In genomic region chr2:65043001-65043400, GRCh38 we compare ENCODE assay signal across 24 cellular contexts. TPM values are rescaled to one million over a fixed set of nuclear protein-coding genes. Genes with fewer than 3 reads are reported as not detected.
DNase-seq lines count a peak whose midpoint lies in the region; ATAC-seq, FAIRE-seq and TF ChIP-seq lines count a peak whose summit lies in the region.
"Had no signal": no experiment of that assay in that cellular context is flagged by ENCODE, and none has a peak within 500 bp of the region (broad histone marks: within the 10 kb centered on the region; RNA-seq: fewer than 3 reads in every experiment).

No MANE protein-coding gene starts in this region.

- intact Hi-C loops in right lobe of liver (cut with DNase I) = loop anchor here in 1 of 2 donors (5.0 kb wide), 1 partner anchor 126 kb away; no protein-coding TSS in a partner anchor
- intact Hi-C loops in HepG2 (cut with micrococcal nuclease; ENCODE audit: unreplicated experiment) = loop anchor here (5.0 kb wide), 1 partner anchor 51 kb away; no protein-coding TSS in a partner anchor
- intact Hi-C loops in activated naive CD4-positive, alpha-beta T cell treated with anti-CD3 and anti-CD28 coated beads for 36 hours (cut with micrococcal nuclease) = no loop called here

- no peak overlapping the region for H3K4me3 ChIP-seq in right lobe of liver
- no peak overlapping the region for H3K4me3 ChIP-seq in HepG2 (replicated peaks in 1 of 3; ENCODE audit: insufficient read depth in 1 of 3, low read depth in 2 of 3, low read length in 3 of 3)

- no peaks in the 10 kb centered on the region for H4K20me1 ChIP-seq in HepG2 (ENCODE audit: insufficient read depth, low read length)

- H3K36me3 Mint-ChIP-seq in chondrocyte (ENCODE audit: low read depth) = peaks cover 2% of the 10 kb centered on the region
- H3K36me3 Mint-ChIP-seq in osteocyte (ENCODE audit: unreplicated experiment) = no peaks in the 10 kb centered on the region
- peaks cover 15% of the 10 kb centered on the region for H3K36me3 Mint-ChIP-seq in activated naive CD4-positive, alpha-beta T cell treated with anti-CD3 and anti-CD28 coated beads for 36 hours (ENCODE audit: low read depth)

- H3K9me3 Mint-ChIP-seq in chondrocyte (ENCODE audit: low read depth) = peaks cover 2% of the 10 kb centered on the region
- H3K9me3 Mint-ChIP-seq in osteocyte (ENCODE audit: unreplicated experiment) = peaks cover 2% of the 10 kb centered on the region
- H3K9me3 Mint-ChIP-seq in activated naive CD4-positive, alpha-beta T cell treated with anti-CD3 and anti-CD28 coated beads for 36 hours = peaks cover 12% of the 10 kb centered on the region

- H3K4me1 ChIP-seq in right lobe of liver (no peaks in the 10 kb centered on the region), HepG2 (ENCODE audit: insufficient read depth, low read length) (peaks cover 13% of the 10 kb centered on the region)

- no peak overlapping the region for H3K9ac ChIP-seq in HepG2 (ENCODE audit: insufficient read depth, low read depth, low read length)
- H3K9ac ChIP-seq: KMS-11 had no signal

- WGBS in right lobe of liver (ENCODE audit: insufficient coverage, low coverage, low lambda C conversion rate, missing lambda C conversion rate) = 78% methylated on average over 1 of the region's 2 CpGs
- WGBS in HepG2 (ENCODE audit: low lambda C conversion rate) = 93% methylated on average over 2 of the region's 2 CpGs

- H3K27ac Mint-ChIP-seq in chondrocyte (ENCODE audit: unreplicated experiment) = peak overlapping the region; percentile 3
- H3K27ac Mint-ChIP-seq in osteocyte (ENCODE audit: unreplicated experiment) = peak overlapping the region; percentile 68
- no peak overlapping the region for H3K27ac Mint-ChIP-seq in activated naive CD4-positive, alpha-beta T cell treated with anti-CD3 and anti-CD28 coated beads for 36 hours
- H3K27ac Mint-ChIP-seq: IgD-negative memory B cell had no signal

- H3K27me3 Mint-ChIP-seq in chondrocyte (ENCODE audit: low read depth) (no peaks in the 10 kb centered on the region), osteocyte (ENCODE audit: unreplicated experiment) (no peaks in the 10 kb centered on the region)
- H3K27me3 Mint-ChIP-seq in activated naive CD4-positive, alpha-beta T cell treated with anti-CD3 and anti-CD28 coated beads for 36 hours (ENCODE audit: low read depth) = no peaks in the 10 kb centered on the region
- H3K27me3 Mint-ChIP-seq: IgD-negative memory B cell had no signal

- no TSS peak for BruUV-seq in HepG2 (replicated peaks; lab: Mats Ljungman, UMichigan)

- H3K4me3 Mint-ChIP-seq in chondrocyte (ENCODE audit: unreplicated experiment) (no peak overlapping the region), osteocyte (ENCODE audit: unreplicated experiment) (no peak overlapping the region)
- H3K4me3 Mint-ChIP-seq in activated naive CD4-positive, alpha-beta T cell treated with anti-CD3 and anti-CD28 coated beads for 36 hours = no peak overlapping the region
- H3K4me3 Mint-ChIP-seq: CD14-positive monocyte, IgD-negative memory B cell had no signal

- no peak for TF ChIP-seq RAD21 in HepG2 (CRISPR knock-in tag; IDR thresholded peaks at IDR 0.05)

- H3K36me3 ChIP-seq in right lobe of liver = no peaks in the 10 kb centered on the region
- peaks cover 2 to 18% of the 10 kb centered on the region in 2 experiments; a peak in 1 of 5 replicates for H3K36me3 ChIP-seq in HepG2 (replicated peaks in 1 of 2; ENCODE audit: control insufficient read depth in 1 of 2, insufficient read depth in 2 of 2, low read length in 2 of 2)

- no peak overlapping the region for H2AFZ ChIP-seq in HepG2 (ENCODE audit: low read length)

- H3K4me2 ChIP-seq in HepG2 (ENCODE audit: low read depth, low read length) = no peak overlapping the region
- H3K4me2 ChIP-seq: KMS-11 had no signal

- ATAC-seq in right lobe of liver (peak in 3 of 4 donors; percentile 29 to 58 (median 37)), HepG2 (no peak), HG03354 (IDR thresholded peaks at IDR 0.05; ENCODE audit: poor library complexity, severe bottlenecking, unreplicated experiment) (no peak)
- ATAC-seq: HCT116 had no signal

- POLR2A ChIA-PET in HepG2 (lab: Yijun Ruan, JAX) = interaction anchor here (3.4 kb wide), 1 partner anchor 13 kb away, joined by 16 read pairs; the partner anchor contains the start of gene CEP68

- no peak overlapping the region for H3K27ac ChIP-seq in right lobe of liver
- no peak overlapping the region for H3K27ac ChIP-seq in HepG2 (ENCODE audit: extremely low read length, insufficient read depth, low read length)
- H3K27ac ChIP-seq: KMS-11 had no signal

- no peaks in the 10 kb centered on the region for H3K9me3 ChIP-seq in right lobe of liver
- no peaks in the 10 kb centered on the region for H3K9me3 ChIP-seq in HepG2 (ENCODE audit: low read length)

- TF ChIP-seq CTCF in right lobe of liver (IDR thresholded peaks at IDR 0.05) = no peak
- TF ChIP-seq CTCF in HepG2 (CRISPR knock-in tag; IDR thresholded peaks at IDR 0.05) = no peak
- no peak for TF ChIP-seq CTCF in chondrocyte (IDR thresholded peaks at IDR 0.05)
- no peak for TF ChIP-seq CTCF in osteocyte (IDR thresholded peaks at IDR 0.05)

- in situ Hi-C loops in HepG2 (cut with HindIII; ENCODE audit: extremely low pct_ligation_motif_present, low pct_unique_long_range_greater_than_20kb) = loop anchor here (5.0 kb wide), 1 partner anchor 126 kb away; no protein-coding TSS in a partner anchor

- H3K27me3 ChIP-seq in right lobe of liver = no peaks in the 10 kb centered on the region
- H3K27me3 ChIP-seq in HepG2 (ENCODE audit: control insufficient read depth in 1 of 2, insufficient read depth in 2 of 2, low read length in 2 of 2) = no peaks in the 10 kb centered on the region

- CTCF ChIA-PET in HepG2 (lab: Yijun Ruan, JAX; ENCODE audit: low intra/inter-chr PET ratio, low total read pairs) = interaction anchor here (3.5 kb wide), 1 partner anchor 125 kb away, joined by 65 read pairs; no protein-coding TSS in a partner anchor
- CTCF ChIA-PET in activated naive CD4-positive, alpha-beta T cell treated with anti-CD3 and anti-CD28 coated beads for 36 hours (lab: Charles Lee) = interaction anchor here (0.6 to 5.0 kb wide), 6 partner anchors 10 to 126 kb away, joined by 3 to 41 read pairs (median 4); no protein-coding TSS in a partner anchor

- DNase-seq in right lobe of liver = no peak
- no peak for DNase-seq in HepG2 (ENCODE audit: low spot score)
- DNase-seq in chondrocyte (ENCODE audit: low spot score) = no peak
- DNase-seq in osteocyte (ENCODE audit: extremely low spot score, unreplicated experiment) = no peak
- no peak for DNase-seq in central memory CD4-positive, alpha-beta T cell
- no peak for DNase-seq in activated naive CD4-positive, alpha-beta T cell treated with anti-CD3 and anti-CD28 coated beads for 36 hours
- DNase-seq: Calu3, DMS79 treated with DMSO at 0.1 percent for 48 hours, GF-D8, MM.1S, NCI-H1048, NCI-H1417, NCI-H1694, NCI-H2029 treated with DMSO at 0.1 percent for 48 hours, NCI-H2227 treated with DMSO at 0.1 percent for 48 hours, NCI-H69, RPMI8226, SHP77 had no signal

- TF ChIP-seq EP300 in HepG2 (IDR thresholded peaks at IDR 0.05; ENCODE audit: low read depth in 2 of 2, low read length in 2 of 2) (no peak), HepG2 (CRISPR knock-in tag; IDR thresholded peaks at IDR 0.05; ENCODE audit: borderline replicate concordance) (no peak)

- no peaks in the 10 kb centered on the region for H3K79me2 ChIP-seq in HepG2 (ENCODE audit: insufficient read depth, low read length)

- TF ChIP-seq POLR2A in right lobe of liver (IDR thresholded peaks at IDR 0.05) = no peak
- TF ChIP-seq POLR2A in HepG2 (IDR thresholded peaks at IDR 0.05; ENCODE audit: insufficient read depth in 1 of 2, low read depth in 2 of 2, low read length in 2 of 2) = no peak

- no peak for FAIRE-seq in HepG2 (lab: Jason Lieb, UNC)
- FAIRE-seq: GM12891 had no signal

- H3K4me1 Mint-ChIP-seq in chondrocyte (ENCODE audit: low read depth) (peaks cover 26% of the 10 kb centered on the region), osteocyte (ENCODE audit: unreplicated experiment) (peaks cover 44% of the 10 kb centered on the region)
- H3K4me1 Mint-ChIP-seq in activated naive CD4-positive, alpha-beta T cell treated with anti-CD3 and anti-CD28 coated beads for 36 hours (ENCODE audit: low read depth) = peaks cover 7% of the 10 kb centered on the region

RNA-seq across cellular contexts. Expression of gene CEP68, which starts 13.2 kb away (rescaled TPM):
- total RNA-seq in right lobe of liver = 1 to 10 TPM; 1.7 to 4.3 (median 3.2) TPM
- total RNA-seq in HepG2 (2016; rRNA removed; fragmentation: Illumina TruSeq; extraction: Trizol) = 5.7 TPM in 2 replicates
- 1.9 TPM in 2 replicates for total RNA-seq in HepG2 (2016; cell fraction: cytosol; rRNA removed; fragmentation: Illumina TruSeq; extraction: Trizol; ENCODE audit: low read depth)
- total RNA-seq in HepG2 (2016; cell fraction: insoluble cytoplasmic fraction; rRNA removed; fragmentation: Illumina TruSeq; extraction: Trizol) = 5.6 and 6.0 TPM in 2 replicates
- total RNA-seq in HepG2 (2016; cell fraction: membrane; rRNA removed; fragmentation: Illumina TruSeq; extraction: Trizol) = 3.4 and 4.0 TPM in 2 replicates
- total RNA-seq in HepG2 (2016; cell fraction: nucleus; rRNA removed; fragmentation: Illumina TruSeq; extraction: Trizol) = 7.9 and 8.3 TPM in 2 replicates
- polyA plus RNA-seq in HepG2 (2011; rRNA removed) = 9.3 and 12.5 TPM in 2 replicates
- polyA plus RNA-seq in HepG2 (2011; cell fraction: cytosol; rRNA removed) = 4.1 and 4.8 TPM in 2 replicates
- 13.9 and 15.6 TPM in 2 replicates for polyA plus RNA-seq in HepG2 (2011; cell fraction: nucleus; rRNA removed)
- 5.5 and 6.4 TPM in 2 replicates for polyA plus RNA-seq in HepG2 (2012)
- 1.7 and 2.8 TPM in 2 replicates for polyA plus RNA-seq in HepG2 (2016; cell fraction: cytosol; fragmentation: Illumina TruSeq; extraction: Trizol; ENCODE audit: low read depth)
- 5.5 and 8.7 TPM in 2 replicates for polyA plus RNA-seq in HepG2 (2016; cell fraction: insoluble cytoplasmic fraction; fragmentation: Illumina TruSeq; extraction: Trizol; ENCODE audit: low read depth)
- polyA plus RNA-seq in HepG2 (2016; cell fraction: membrane; fragmentation: Illumina TruSeq; extraction: Trizol; ENCODE audit: low read depth) = 3.2 and 3.8 TPM in 2 replicates
- polyA plus RNA-seq in HepG2 (2016; cell fraction: nucleus; fragmentation: Illumina TruSeq; extraction: Trizol; ENCODE audit: insufficient read depth, low read depth) = 8.7 and 9.2 TPM in 2 replicates
- 8.4 and 44.8 TPM in 2 replicates for polyA minus RNA-seq in HepG2 (2011; rRNA and poly(A)+ RNA removed; ENCODE audit: low replicate concordance)
- polyA minus RNA-seq in HepG2 (2011; cell fraction: cytosol; rRNA and poly(A)+ RNA removed) = 5.8 and 6.2 TPM in 2 replicates
- 22.0 and 22.4 TPM in 2 replicates for polyA minus RNA-seq in HepG2 (2011; cell fraction: nucleus; rRNA and poly(A)+ RNA removed)
- total RNA-seq in chondrocyte = 9.0 to 13.0 TPM (median 12.2 TPM) in 3 replicates
- 20.7 and 22.4 TPM in 2 replicates for total RNA-seq in osteocyte
- total RNA-seq in activated naive CD4-positive, alpha-beta T cell treated with anti-CD3 and anti-CD28 coated beads for 36 hours = 1 to 10 TPM; 6.0 to 7.3 TPM

RNA-seq across cellular contexts. Expression of gene SLC1A4, which starts 53.8 kb away (rescaled TPM):
- total RNA-seq in right lobe of liver (10 to 100 TPM in 4 of 6 experiments, 1 to 10 TPM in 2; 7.2 to 21.7 (median 12.4) TPM), HepG2 (2016; rRNA removed; fragmentation: Illumina TruSeq; extraction: Trizol) (24.4 and 39.6 TPM in 2 replicates), chondrocyte (40.1 to 139 TPM (median 136 TPM) in 3 replicates), osteocyte (78.7 and 81.8 TPM in 2 replicates)
- total RNA-seq in HepG2 (2016; cell fraction: cytosol; rRNA removed; fragmentation: Illumina TruSeq; extraction: Trizol; ENCODE audit: low read depth) = 7.9 and 8.9 TPM in 2 replicates
- total RNA-seq in HepG2 (2016; cell fraction: insoluble cytoplasmic fraction; rRNA removed; fragmentation: Illumina TruSeq; extraction: Trizol) = 19.9 and 39.6 TPM in 2 replicates
- 15.6 and 16.1 TPM in 2 replicates for total RNA-seq in HepG2 (2016; cell fraction: membrane; rRNA removed; fragmentation: Illumina TruSeq; extraction: Trizol)
- total RNA-seq in HepG2 (2016; cell fraction: nucleus; rRNA removed; fragmentation: Illumina TruSeq; extraction: Trizol) = 34.0 and 41.6 TPM in 2 replicates
- 20.8 and 21.0 TPM in 2 replicates for polyA plus RNA-seq in HepG2 (2011; rRNA removed)
- 19.0 and 19.8 TPM in 2 replicates for polyA plus RNA-seq in HepG2 (2011; cell fraction: cytosol; rRNA removed)
- polyA plus RNA-seq in HepG2 (2011; cell fraction: nucleus; rRNA removed) = 14.2 and 15.7 TPM in 2 replicates
- polyA plus RNA-seq in HepG2 (2012) = 19.0 and 28.6 TPM in 2 replicates
- 4.5 and 6.0 TPM in 2 replicates for polyA plus RNA-seq in HepG2 (2016; cell fraction: cytosol; fragmentation: Illumina TruSeq; extraction: Trizol; ENCODE audit: low read depth)
- 16.3 and 20.1 TPM in 2 replicates for polyA plus RNA-seq in HepG2 (2016; cell fraction: insoluble cytoplasmic fraction; fragmentation: Illumina TruSeq; extraction: Trizol; ENCODE audit: low read depth)
- polyA plus RNA-seq in HepG2 (2016; cell fraction: membrane; fragmentation: Illumina TruSeq; extraction: Trizol; ENCODE audit: low read depth) = 11.7 TPM in 2 replicates
- polyA plus RNA-seq in HepG2 (2016; cell fraction: nucleus; fragmentation: Illumina TruSeq; extraction: Trizol; ENCODE audit: insufficient read depth, low read depth) = 47.5 and 51.6 TPM in 2 replicates
- 17.8 and 99.3 TPM in 2 replicates for polyA minus RNA-seq in HepG2 (2011; rRNA and poly(A)+ RNA removed; ENCODE audit: low replicate concordance)
- 42.1 and 43.6 TPM in 2 replicates for polyA minus RNA-seq in HepG2 (2011; cell fraction: cytosol; rRNA and poly(A)+ RNA removed)
- 21.1 and 24.4 TPM in 2 replicates for polyA minus RNA-seq in HepG2 (2011; cell fraction: nucleus; rRNA and poly(A)+ RNA removed)
- total RNA-seq in activated naive CD4-positive, alpha-beta T cell treated with anti-CD3 and anti-CD28 coated beads for 36 hours = 1 to 10 TPM; 8.3 to 8.7 TPM

Comparison
In these comparisons a context has a peak if more than half of its experiments do, and no peak if none do; other contexts are left out.
1. ATAC-seq: peak in right lobe of liver (3 of 4); none in HepG2 (single experiment) and HG03354 (single experiment).